25 cellular contexts compared by ENCODE assay signal in the genomic region with DNA sequence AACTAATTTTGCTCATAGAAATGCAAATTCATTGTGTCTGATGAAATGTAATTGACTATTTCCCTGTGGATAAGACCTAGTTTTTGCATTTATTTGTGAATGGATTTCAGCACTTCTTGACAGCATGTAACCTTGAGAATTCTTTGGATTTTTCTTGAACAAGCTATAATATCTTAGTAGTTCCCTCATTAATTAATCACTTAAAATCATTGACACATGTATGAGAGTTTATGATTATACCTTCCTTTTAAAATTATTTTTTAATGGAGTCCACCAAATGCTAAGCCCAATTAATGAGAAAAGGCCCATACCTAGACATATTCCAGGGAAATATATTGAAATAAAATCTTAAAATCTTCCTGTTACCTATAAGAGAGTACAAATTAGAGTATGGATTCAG. TPM values are rescaled to one million over a fixed set of nuclear protein-coding genes. Genes with fewer than 3 reads are reported as not detected.
"Had no signal": no experiment of that assay in that cellular context is flagged by ENCODE, and none has a peak within 500 bp of the region (broad histone marks: within the 10 kb centered on the region; RNA-seq: fewer than 3 reads in every experiment).

No MANE protein-coding gene starts in this region.

- H3K4me1 ChIP-seq: gastrocnemius medialis, heart right ventricle, left lung, lower lobe of right lung had no signal

- H3K4me1 Mint-ChIP-seq: mesothelial cell of epicardium; naive thymus-derived CD8-positive, alpha-beta T cell had no signal

- H3K36me3 Mint-ChIP-seq: mesothelial cell of epicardium had no signal

- H3K27me3 ChIP-seq: dorsolateral prefrontal cortex, esophagus muscularis mucosa, gastrocnemius medialis, heart right ventricle, left lung had no signal

- H3K36me3 ChIP-seq: esophagus muscularis mucosa, gastrocnemius medialis, heart right ventricle, left lung, lower lobe of right lung had no signal

- FAIRE-seq: endothelial cell of umbilical vein, islet of Langerhans, keratinocyte had no signal

- H3K9me3 ChIP-seq: esophagus muscularis mucosa, gastrocnemius medialis, heart right ventricle, left lung, lower lobe of right lung, mucosa of descending colon had no signal

- H3K9me3 Mint-ChIP-seq: naive B cell had no signal

- H3K27ac ChIP-seq: coronary artery, dorsolateral prefrontal cortex, esophagus muscularis mucosa, gastrocnemius medialis, heart right ventricle, left lung, lower lobe of right lung had no signal

- DNase-seq: dermis blood vessel endothelial cell; dorsolateral prefrontal cortex; effector CD4-positive, alpha-beta T cell; effector memory CD4-positive, alpha-beta T cell; foreskin fibroblast; foreskin melanocyte; gastrocnemius medialis; glutamatergic neuron; head of caudate nucleus; heart right ventricle; hippocampal formation; left cardiac atrium; left lung; left ventricle myocardium superior; lower lobe of right lung; mesenchymal stem cell; mucosa of descending colon; naive B cell; naive thymus-derived CD8-positive, alpha-beta T cell had no signal

- ATAC-seq: gastrocnemius medialis; heart right ventricle; left cardiac atrium; left lung; left ventricle myocardium superior; lower lobe of right lung; mucosa of descending colon; naive thymus-derived CD8-positive, alpha-beta T cell had no signal

- H3K4me3 ChIP-seq: coronary artery, dorsolateral prefrontal cortex, esophagus muscularis mucosa, gastrocnemius medialis, heart right ventricle, left lung, lower lobe of right lung, mucosa of descending colon had no signal

- H3K4me3 Mint-ChIP-seq: mesothelial cell of epicardium; naive B cell; naive thymus-derived CD8-positive, alpha-beta T cell had no signal

- H3K27me3 Mint-ChIP-seq: naive thymus-derived CD8-positive, alpha-beta T cell had no signal

- H3K27ac Mint-ChIP-seq: mesothelial cell of epicardium; naive thymus-derived CD8-positive, alpha-beta T cell had no signal

RNA-seq across cellular contexts. Expression of gene GLIPR1L2, which starts 16.8 kb away (rescaled TPM):
- total RNA-seq: endothelial cell of umbilical vein had no signal
